ENCODE assay signal across 10 cellular contexts in the genomic region with DNA sequence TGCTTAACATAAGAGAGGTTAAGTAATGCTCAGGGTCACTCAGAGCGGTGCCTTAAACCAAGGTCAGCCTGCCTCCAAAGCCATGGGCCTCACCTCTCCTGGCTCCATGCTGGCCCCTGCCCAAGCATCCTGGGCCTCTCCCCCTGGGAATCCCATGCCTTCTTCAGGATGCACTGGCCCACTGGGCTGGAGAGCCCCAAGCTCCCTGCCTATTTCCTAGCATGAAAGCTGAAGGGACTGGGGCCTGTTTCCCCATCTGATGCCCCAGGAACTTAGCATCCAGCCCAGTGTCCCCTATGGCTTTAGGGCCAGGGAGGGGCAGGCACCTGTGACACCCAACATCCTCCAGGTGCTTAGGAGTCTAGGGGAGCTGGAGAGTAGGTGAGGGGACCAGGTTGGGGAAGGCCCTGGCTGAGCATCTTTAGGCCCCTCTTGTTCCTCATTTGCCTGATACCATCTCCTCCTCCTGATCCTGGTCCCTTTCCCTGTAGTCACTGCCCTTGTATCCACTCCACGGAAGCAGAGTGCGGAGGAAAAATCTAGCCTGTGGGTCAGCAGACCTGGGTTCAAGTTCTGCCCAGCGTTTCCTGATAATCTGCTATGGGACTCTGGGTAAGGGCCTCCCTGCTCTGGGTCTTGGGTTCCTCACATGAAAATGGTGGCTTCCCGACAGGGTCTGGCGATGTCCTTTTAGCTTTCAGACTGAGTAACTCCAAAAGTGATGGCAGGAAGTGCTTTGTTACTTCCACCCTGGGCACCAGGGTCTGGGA. TPM values are rescaled to one million over a fixed set of nuclear protein-coding genes. Genes with fewer than 3 reads are reported as not detected.
A peak's percentile ranks its signal among the peaks of the same experiment; 100 is the strongest.
DNase-seq lines count a peak whose midpoint lies in the region; ATAC-seq, FAIRE-seq and TF ChIP-seq lines count a peak whose summit lies in the region.
"Had no signal": no experiment of that assay in that cellular context is flagged by ENCODE, and none has a peak within 500 bp of the region (broad histone marks: within the 10 kb centered on the region; RNA-seq: fewer than 3 reads in every experiment).

No MANE protein-coding gene starts in this region.

- H3K27me3 ChIP-seq in H9 (ENCODE audit: insufficient read depth, low read length), result no peaks in the 10 kb centered on the region
- H3K27me3 ChIP-seq in astrocyte (ENCODE audit: insufficient read depth, low read length), result no peaks in the 10 kb centered on the region
- no peaks in the 10 kb centered on the region for H3K27me3 ChIP-seq in lower lobe of right lung (ENCODE audit: low read depth)
- H3K27me3 ChIP-seq in stomach, result no peaks in the 10 kb centered on the region

- peaks cover 5 to 27% of the 10 kb centered on the region in 2 experiments for H3K4me1 Mint-ChIP-seq in H9
- H3K4me1 Mint-ChIP-seq in astrocyte (ENCODE audit: low read depth, unreplicated experiment), result peaks cover 75% of the 10 kb centered on the region
- H3K4me1 Mint-ChIP-seq: IgD-negative memory B cell had no signal

- H3K9me3 Mint-ChIP-seq in H9 (no peaks in the 10 kb centered on the region), astrocyte (ENCODE audit: unreplicated experiment) (no peaks in the 10 kb centered on the region)
- H3K9me3 Mint-ChIP-seq: central memory CD8-positive, alpha-beta T cell; IgD-negative memory B cell had no signal

- no peak for TF ChIP-seq POLR2A in stomach (IDR thresholded peaks at IDR 0.05)

- no peak overlapping the region for H2BK20ac ChIP-seq in H9 (ENCODE audit: low read depth, low read length, poor library complexity, severe bottlenecking)

- H3K4me3 ChIP-seq in astrocyte (ENCODE audit: insufficient read depth, low read depth, low read length) (no peak overlapping the region), lower lobe of right lung (no peak overlapping the region), stomach (no peak overlapping the region)

- no peaks in the 10 kb centered on the region for H3K9me3 ChIP-seq in H9 (ENCODE audit: control insufficient read depth, low read depth, low read length)
- H3K9me3 ChIP-seq in astrocyte (ENCODE audit: insufficient read depth, low read depth, low read length), result no peaks in the 10 kb centered on the region
- H3K9me3 ChIP-seq in lower lobe of right lung, result no peaks in the 10 kb centered on the region
- no peaks in the 10 kb centered on the region for H3K9me3 ChIP-seq in stomach

- DNase-seq in H9 (no peak), astrocyte (ENCODE audit: low read depth) (no peak), lower lobe of right lung (no peak), stomach (no peak), SK-N-DZ (ENCODE audit: low spot score) (no peak), HuH-7 (ENCODE audit: low spot score) (no peak)
- DNase-seq: small intestine had no signal

- no peak overlapping the region for H3K4ac ChIP-seq in H9 (ENCODE audit: low read depth, low read length)

- no peak overlapping the region for H2BK15ac ChIP-seq in H9 (ENCODE audit: low read depth, low read length)

- H3K14ac ChIP-seq in H9 (ENCODE audit: insufficient read depth, low read length), result no peak overlapping the region; the same call in 1 of the 2 replicates

- H3K36me3 ChIP-seq in astrocyte (ENCODE audit: insufficient read depth, low read length), result peaks cover 6% of the 10 kb centered on the region
- H3K36me3 ChIP-seq in lower lobe of right lung, result peaks cover 48% of the 10 kb centered on the region
- peaks cover 3 to 45% (median 34%) of the 10 kb centered on the region in 4 donors for H3K36me3 ChIP-seq in stomach

- H3K36me3 Mint-ChIP-seq in H9 (ENCODE audit: insufficient read depth in 1 of 3, low read depth in 3 of 3) (peaks cover 7 to 31% (median 23%) of the 10 kb centered on the region in 3 experiments; a peak in 6 of 7 replicates), astrocyte (ENCODE audit: low read depth, unreplicated experiment) (peaks cover 9% of the 10 kb centered on the region)

- H2AK5ac ChIP-seq in H9 (ENCODE audit: insufficient read length, low read length), result no peak overlapping the region

- H3K27ac Mint-ChIP-seq in H9 (peak overlapping the region in 2 of 3 experiments; percentile 68 to 71; a peak in 2 of 7 replicates), astrocyte (ENCODE audit: unreplicated experiment) (peak overlapping the region; percentile 94)

- H3K4me3 Mint-ChIP-seq in H9, result no peak overlapping the region
- no peak overlapping the region for H3K4me3 Mint-ChIP-seq in astrocyte (ENCODE audit: unreplicated experiment)
- H3K4me3 Mint-ChIP-seq: central memory CD8-positive, alpha-beta T cell; IgD-negative memory B cell had no signal

- H3K4me2 ChIP-seq in H9 (ENCODE audit: insufficient read depth, insufficient read length, low read length), result no peak overlapping the region
- peak overlapping the region; percentile 76 for H3K4me2 ChIP-seq in astrocyte (ENCODE audit: low read length)

- H3K79me1 ChIP-seq in H9 (ENCODE audit: insufficient read depth, low read depth, low read length, poor library complexity, severe bottlenecking), result no peaks in the 10 kb centered on the region

- H3K23me2 ChIP-seq in H9 (ENCODE audit: insufficient read length, low read depth, low read length, poor library complexity, severe bottlenecking), result no peaks in the 10 kb centered on the region

- H3K27ac ChIP-seq in H9 (ENCODE audit: insufficient read length, low read depth, low read length), result no peak overlapping the region
- peak overlapping the region; percentile 91 for H3K27ac ChIP-seq in astrocyte (ENCODE audit: low read depth, low read length)
- H3K27ac ChIP-seq in lower lobe of right lung, result peak overlapping the region; percentile 26
- H3K27ac ChIP-seq in stomach, result peak overlapping the region in 3 of 5 donors; percentile 50 to 72 (median 64)

- H3K18ac ChIP-seq in H9 (ENCODE audit: insufficient read length, low read depth, low read length), result no peak overlapping the region

- intact Hi-C loops in lower lobe of right lung (cut with DNase I), result no loop called here
- intact Hi-C loops in stomach (cut with DNase I; ENCODE audit: low total_unique reads), result no loop called here

- H2BK120ac ChIP-seq in H9 (ENCODE audit: low read depth, low read length, poor library complexity, severe bottlenecking), result no peak overlapping the region

- H3K4me1 ChIP-seq in H9 (ENCODE audit: insufficient read depth, low read length) (no peaks in the 10 kb centered on the region), astrocyte (ENCODE audit: insufficient read depth, low read length) (peaks cover 60% of the 10 kb centered on the region), lower lobe of right lung (peaks cover 35% of the 10 kb centered on the region), stomach (peaks cover 6 to 41% (median 20%) of the 10 kb centered on the region in 4 donors)

- no peak for TF ChIP-seq CTCF in H9 (conservative IDR thresholded peaks at IDR 0.05)
- no peak for TF ChIP-seq CTCF in astrocyte (IDR thresholded peaks at IDR 0.05; ENCODE audit: insufficient read depth, low read depth, low read length)
- no peak for TF ChIP-seq CTCF in lower lobe of right lung (IDR thresholded peaks at IDR 0.05)
- no peak for TF ChIP-seq CTCF in stomach (IDR thresholded peaks at IDR 0.05)

- no peak overlapping the region for H3T11ph ChIP-seq in H9 (ENCODE audit: low read length)

- H4K91ac ChIP-seq in H9 (ENCODE audit: insufficient read length, low read depth, low read length), result no peak overlapping the region

- no peak overlapping the region for H2AFZ ChIP-seq in H9 (ENCODE audit: low read length)
- H2AFZ ChIP-seq in astrocyte (ENCODE audit: low read depth, low read length), result no peak overlapping the region

- H4K5ac ChIP-seq in H9 (ENCODE audit: insufficient read length, low read depth, low read length), result no peak overlapping the region

- H2BK12ac ChIP-seq in H9 (ENCODE audit: insufficient read length, low read depth, low read length), result no peak overlapping the region

- TF ChIP-seq EP300 in stomach (IDR thresholded peaks at IDR 0.05), result no peak

- ATAC-seq in lower lobe of right lung, result peak in 1 of 2 donors; percentile 5
- ATAC-seq in GM19023 (IDR thresholded peaks at IDR 0.05; ENCODE audit: unreplicated experiment), result no peak

- no peak overlapping the region for H4K8ac ChIP-seq in H9 (replicated peaks; ENCODE audit: insufficient read length, low read depth, low read length)

- no peak overlapping the region for H3K56ac ChIP-seq in H9 (ENCODE audit: insufficient read length, low read depth, low read length)

- H3K27me3 Mint-ChIP-seq in H9 (ENCODE audit: low read depth) (no peaks in the 10 kb centered on the region), astrocyte (ENCODE audit: low read depth, unreplicated experiment) (no peaks in the 10 kb centered on the region)
- H3K27me3 Mint-ChIP-seq: central memory CD8-positive, alpha-beta T cell; IgD-negative memory B cell had no signal

- H3K23ac ChIP-seq in H9 (ENCODE audit: insufficient read length, low read depth, low read length), result no peak overlapping the region

- no peaks in the 10 kb centered on the region for H4K20me1 ChIP-seq in H9 (ENCODE audit: control insufficient read depth, insufficient read depth, insufficient read length)
- H4K20me1 ChIP-seq in astrocyte (ENCODE audit: insufficient read depth, low read length), result no peaks in the 10 kb centered on the region

- no peak for FAIRE-seq in astrocyte (lab: Jason Lieb, UNC)
- FAIRE-seq: small intestine had no signal

- H2BK5ac ChIP-seq in H9 (ENCODE audit: insufficient read length, low read length), result no peak overlapping the region

- H3K9ac ChIP-seq in H9 (ENCODE audit: extremely low read depth, insufficient read length, low read length) (no peak overlapping the region), astrocyte (ENCODE audit: low read length) (peak overlapping the region; percentile 68)

- H3K79me2 ChIP-seq in H9 (ENCODE audit: insufficient read depth, low read length) (no peaks in the 10 kb centered on the region), astrocyte (ENCODE audit: insufficient read depth, low read length) (peaks cover 50% of the 10 kb centered on the region)

- WGBS in H9 (ENCODE audit: extremely low coverage, insufficient read length, low lambda C conversion rate), result no CpG with 5 or more reads among the region's 6 CpGs
- 87 to 94% (median 93%) methylated on average over 6 of the region's 6 CpGs for WGBS in stomach, 5 donors

RNA-seq across cellular contexts. Expression of a gene that starts 28.6 kb away (rescaled TPM):
- 22.9 and 24.2 TPM in 2 replicates for total RNA-seq in H9 (2021)
- total RNA-seq in astrocyte, result 46.4 and 51.4 TPM in 2 replicates
- 35.0 TPM for total RNA-seq in lower lobe of right lung
- 10 to 100 TPM in 4 of 5 donors, 1 to 10 TPM in 1; 9.4 to 86.4 (median 23.1) TPM for total RNA-seq in stomach
- 10 to 100 TPM in 1 of 3 donors, 1 to 10 TPM in 2; 5.8 to 12.1 (median 9.8) TPM for polyA plus RNA-seq in stomach
- 2.2 and 2.8 TPM in 2 replicates for polyA plus RNA-seq in SK-N-DZ (2014; cell fraction: cytosol; rRNA removed)
- 0.62 and 1.1 TPM in 2 replicates for polyA plus RNA-seq in SK-N-DZ (2014; cell fraction: nucleus; rRNA removed)

RNA-seq across cellular contexts. Expression of a gene that starts 49.9 kb away (rescaled TPM):
- total RNA-seq in H9 (2021), result 0.90 and 0.97 TPM in 2 replicates
- 5.3 and 6.7 TPM in 2 replicates for total RNA-seq in astrocyte
- 2.1 TPM for total RNA-seq in lower lobe of right lung
- 1 to 10 TPM in 1 of 5 donors, under 1 TPM in 3, not detected in 1; 0.29 to 4.9 (median 0.80) TPM for total RNA-seq in stomach
- polyA plus RNA-seq in stomach, result 1 to 10 TPM; 2.6 to 3.2 (median 2.9) TPM
- 0.73 and 0.75 TPM in 2 replicates for polyA plus RNA-seq in SK-N-DZ (2014; cell fraction: cytosol; rRNA removed)
- polyA plus RNA-seq in SK-N-DZ (2014; cell fraction: nucleus; rRNA removed), result 5.2 and 8.0 TPM in 2 replicates
- polyA plus RNA-seq: IgD-negative memory B cell had no signal
